Comparison of ENCODE assay signal across 1 cellular context in the genomic region with DNA sequence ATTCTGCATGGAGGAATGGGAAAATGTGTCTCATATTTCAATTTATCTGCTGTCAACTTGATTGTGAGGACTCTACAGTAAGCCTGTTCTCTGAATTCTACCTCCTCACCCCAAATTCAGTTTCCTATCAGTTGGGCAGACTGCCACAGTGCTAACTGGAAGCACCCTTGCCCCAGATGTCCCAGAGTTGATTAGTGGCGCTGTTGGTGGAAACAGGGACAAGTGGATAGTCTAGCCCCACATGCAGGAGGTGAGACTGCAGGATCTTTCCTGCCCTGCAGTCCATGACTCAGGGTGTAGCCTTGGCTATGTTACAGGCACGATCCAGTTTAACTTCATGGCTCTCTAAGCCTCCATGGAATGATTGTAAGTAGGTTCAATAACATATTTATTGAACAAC.
TF ChIP-seq lines count a peak whose summit lies in the region.

No MANE protein-coding gene starts in this region.

TF ChIP-seq in SK-N-SH, 30 proteins besides CTCF, POLR2A, EP300 and RAD21:
- TF ChIP-seq MEF2A (IDR thresholded peaks at IDR 0.05; ENCODE audit: borderline replicate concordance, low read depth) (no peak), GATA2 (CRISPR knock-in tag; IDR thresholded peaks at IDR 0.05) (peak; percentile 47), ELF1 (IDR thresholded peaks at IDR 0.05) (no peak), RCOR1 (IDR thresholded peaks at IDR 0.05; ENCODE audit: low read length) (0 out of 2 replicates have a peak, but pooled peaks have one; percentile 26)
TF ChIP-seq in SK-N-SH: peak in this region for 2.
